In genomic region chr5:73663161-73663859, GRCh38 we compare ENCODE assay signal across 26 cellular contexts. TPM values are rescaled to one million over a fixed set of nuclear protein-coding genes. Genes with fewer than 3 reads are reported as not detected.
A peak's percentile ranks its signal among the peaks of the same experiment; 100 is the strongest.
DNase-seq lines count a peak whose midpoint lies in the region; ATAC-seq, FAIRE-seq and TF ChIP-seq lines count a peak whose summit lies in the region.
"Had no signal": no experiment of that assay in that cellular context is flagged by ENCODE, and none has a peak within 500 bp of the region (broad histone marks: within the 10 kb centered on the region; RNA-seq: fewer than 3 reads in every experiment).

No MANE protein-coding gene starts in this region.

- H3K9me3 ChIP-seq in RWPE2 (ENCODE audit: severe bottlenecking) = no peaks in the 10 kb centered on the region
- H3K9me3 ChIP-seq: neutrophil, Peyer's patch, thoracic aorta had no signal

- H3K4me3 ChIP-seq in RWPE2 (ENCODE audit: severe bottlenecking) = no peak overlapping the region
- H3K4me3 ChIP-seq: Peyer's patch, thoracic aorta had no signal

- FAIRE-seq in GM19239 (lab: Jason Lieb, UNC) = no peak

- peaks cover 12% of the 10 kb centered on the region for H3K4me1 ChIP-seq in RWPE2 (ENCODE audit: insufficient read depth, poor library complexity, severe bottlenecking)
- H3K4me1 ChIP-seq: Peyer's patch had no signal

- peak overlapping the region; percentile 2 for H3K27ac ChIP-seq in RWPE2 (ENCODE audit: poor library complexity, severe bottlenecking)
- H3K27ac ChIP-seq: neutrophil, Peyer's patch, thoracic aorta had no signal

- peaks cover 12% of the 10 kb centered on the region for H3K36me3 ChIP-seq in RWPE2 (ENCODE audit: low read depth)
- H3K36me3 ChIP-seq: neutrophil, Peyer's patch, thoracic aorta had no signal

- no peaks in the 10 kb centered on the region for H3K27me3 ChIP-seq in RWPE2 (ENCODE audit: insufficient read depth, poor library complexity, severe bottlenecking)
- H3K27me3 ChIP-seq: neutrophil, Peyer's patch had no signal

- DNase-seq in DMS53 (lab: John Stamatoyannopoulos, UW) (peak; percentile 70), RWPE2 (ENCODE audit: low spot score) (no peak), left colon (no peak), sciatic nerve (ENCODE audit: low spot score) (no peak), GM19239 (ENCODE audit: insufficient read length, low spot score) (no peak), OCI-M2 (lab: John Stamatoyannopoulos, UW; ENCODE audit: unreplicated experiment) (no peak), NCI-H2171 (lab: John Stamatoyannopoulos, UW) (no peak)
- DNase-seq: activated CD4-positive, alpha-beta T cell treated with anti-CD3 and anti-CD28 coated beads, Interleukin-2, amount 50 U/mL, for 1 hour; activated CD8-positive, alpha-beta memory T cell treated with anti-CD3 and anti-CD28 coated beads, Interleukin-2, amount 10 ng/mL, durations not matched to agents 7 days and 5 days; activated naive CD8-positive, alpha-beta T cell treated with anti-CD3 and anti-CD28 coated beads, Interleukin-2, amount 50 U/mL, for 24 hours; activated T-cell treated with anti-CD3 and anti-CD28 coated beads, Interleukin-2, amount 50 U/mL, for 48 hours; DMS153; Kasumi-1; MV-4-11; NCI-H1436 treated with DMSO at 0.1 percent for 48 hours; NCI-H510A treated with DMSO at 0.1 percent for 48 hours; Peyer's patch; SIG-M5; stimulated activated naive CD4-positive, alpha-beta T cell; SW 1271; T-helper 9 cell had no signal

- TF ChIP-seq CTCF in RWPE2 (IDR thresholded peaks at IDR 0.05; ENCODE audit: poor library complexity, severe bottlenecking) = no peak

- intact Hi-C loops in left colon (cut with DNase I, micrococcal nuclease) (no loop called here), sciatic nerve (cut with DNase I) (no loop called here)

- no peak for ATAC-seq in RWPE2 (ENCODE audit: low read depth)
- peak; percentile 45 for ATAC-seq in left colon
- ATAC-seq in sciatic nerve = peak; percentile 42
- ATAC-seq in HG02759 (IDR thresholded peaks at IDR 0.05; ENCODE audit: unreplicated experiment) = no peak
- ATAC-seq: activated CD8-positive, alpha-beta memory T cell treated with anti-CD3 and anti-CD28 coated beads, Interleukin-2, amount 10 ng/mL, durations not matched to agents 7 days and 5 days; activated naive CD8-positive, alpha-beta T cell treated with anti-CD3 and anti-CD28 coated beads, Interleukin-2, amount 50 U/mL, for 24 hours; HCT116; WTC11 had no signal

RNA-seq across cellular contexts. Expression of gene ARHGEF28, which starts 37.3 kb away (rescaled TPM):
- 10 to 100 TPM in 1 of 2 donors, 1 to 10 TPM in 1; 9.5 to 13.5 TPM for total RNA-seq in left colon
- total RNA-seq in sciatic nerve = 51.8 TPM
- total RNA-seq: activated CD8-positive, alpha-beta memory T cell treated with anti-CD3 and anti-CD28 coated beads, Interleukin-2, amount 10 ng/mL, durations not matched to agents 7 days and 5 days had no signal

Comparison
In these comparisons a context has a peak if more than half of its experiments do, and no peak if none do; other contexts are left out.
1. ATAC-seq: peak in left colon (single experiment) and sciatic nerve (single experiment); none in RWPE2 (single experiment) and HG02759 (single experiment).